ENCODE assay signal across 29 cellular contexts in the genomic region with DNA sequence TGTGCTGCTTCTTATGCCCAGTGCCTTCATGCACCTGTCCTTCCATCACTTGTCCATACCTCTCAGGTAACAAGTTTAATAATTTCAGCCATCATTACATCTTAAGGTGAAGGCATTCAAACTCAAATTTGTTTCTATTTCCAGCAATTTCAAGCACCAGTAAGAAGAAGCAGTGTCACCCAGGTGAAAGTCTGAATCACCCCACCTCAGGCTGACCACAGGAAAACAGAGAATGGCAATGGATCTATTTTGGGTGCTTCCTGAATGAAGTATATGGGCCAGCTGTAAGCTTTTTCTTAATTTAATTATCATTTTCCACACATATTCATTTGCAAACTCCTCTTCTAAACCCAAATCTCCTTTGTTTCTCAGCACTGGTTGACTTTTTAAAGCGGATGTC.
"Had no signal": no experiment of that assay in that cellular context is flagged by ENCODE, and none has a peak within 500 bp of the region (broad histone marks: within the 10 kb centered on the region; RNA-seq: fewer than 3 reads in every experiment).

No MANE protein-coding gene starts in this region.

- ATAC-seq: activated CD4-positive, alpha-beta T cell treated with anti-CD3 and anti-CD28 coated beads for 36 hours; activated CD8-positive, alpha-beta memory T cell treated with anti-CD3 and anti-CD28 coated beads, Interleukin-2, amount 10 ng/mL, durations not matched to agents 7 days and 5 days; activated CD8-positive, alpha-beta T cell treated with anti-CD3 and anti-CD28 coated beads, Interleukin-2, amount 10 ng/mL, durations not matched to agents 7 days and 5 days; activated naive CD8-positive, alpha-beta T cell treated with anti-CD3 and anti-CD28 coated beads, Interleukin-2, amount 50 U/mL, for 24 hours; body of pancreas; effector memory CD8-positive, alpha-beta T cell; gastroesophageal sphincter; heart right ventricle had no signal

- H3K79me2 ChIP-seq: hepatocyte had no signal

- H3K27me3 ChIP-seq: adrenal gland, body of pancreas, esophagus squamous epithelium, hepatocyte had no signal

- H3K36me3 ChIP-seq: adrenal gland, esophagus squamous epithelium, gastroesophageal sphincter, heart right ventricle had no signal

- DNase-seq: activated CD4-positive, alpha-beta memory T cell treated with anti-CD3 and anti-CD28 coated beads for 36 hours; activated CD4-positive, alpha-beta T cell treated with anti-CD3 and anti-CD28 coated beads for 36 hours; activated CD4-positive, alpha-beta T cell treated with anti-CD3 and anti-CD28 coated beads, Interleukin-2, amount 10 ng/mL, durations not matched to agents 24 days and 14 days; activated CD4-positive, CD25-positive, alpha-beta regulatory T cell; activated CD4-positive, CD25-positive, alpha-beta regulatory T cell treated with anti-CD3 and anti-CD28 coated beads, Interleukin-2, amount 50 U/mL, for 72 hours; activated CD8-positive, alpha-beta memory T cell treated with anti-CD3 and anti-CD28 coated beads, Interleukin-2, amount 10 ng/mL, durations not matched to agents 7 days and 5 days; activated CD8-positive, alpha-beta memory T cell treated with anti-CD3 and anti-CD28 coated beads, Interleukin-2, amount 50 U/mL, for 4 hours; activated CD8-positive, alpha-beta T cell treated with anti-CD3 and anti-CD28 coated beads, Interleukin-2, amount 10 ng/mL, durations not matched to agents 7 days and 5 days; activated effector memory CD4-positive, alpha-beta T cell treated with anti-CD3 and anti-CD28 coated beads, Interleukin-2, amount 50 U/mL, for 16 hours; activated naive CD4-positive, alpha-beta T cell treated with anti-CD3 and anti-CD28 coated beads for 36 hours; activated naive CD8-positive, alpha-beta T cell treated with anti-CD3 and anti-CD28 coated beads for 36 hours; activated naive CD8-positive, alpha-beta T cell treated with anti-CD3 and anti-CD28 coated beads, Interleukin-2, amount 50 U/mL, for 24 hours; activated T-cell treated with anti-CD3 and anti-CD28 coated beads, Interleukin-2, amount 50 U/mL, for 1 hour; activated T-cell treated with anti-CD3 and anti-CD28 coated beads, Interleukin-2, amount 50 U/mL, for 48 hours; adrenal gland; amygdala; aorta; body of pancreas; caudate nucleus; cortex of kidney; dermis blood vessel endothelial cell; effector CD4-positive, alpha-beta T cell; effector memory CD8-positive, alpha-beta T cell; erythroblast; esophagus squamous epithelium; foreskin melanocyte; heart right ventricle had no signal

- H3K9me3 ChIP-seq: adrenal gland, body of pancreas, gastroesophageal sphincter, heart right ventricle had no signal

- H3K4me3 ChIP-seq: adrenal gland, body of pancreas, esophagus squamous epithelium, gastroesophageal sphincter, heart right ventricle, hepatocyte had no signal

- H3K27ac ChIP-seq: adrenal gland, body of pancreas, esophagus squamous epithelium, gastroesophageal sphincter, heart right ventricle, hepatocyte had no signal

- H3K4me2 ChIP-seq: hepatocyte had no signal

- H2AFZ ChIP-seq: hepatocyte had no signal

- H3K4me1 ChIP-seq: adrenal gland, body of pancreas, esophagus squamous epithelium, gastroesophageal sphincter, heart right ventricle had no signal
